Comparison of ENCODE assay signal across 9 cellular contexts in genomic region chr17:46768896-46769295, GRCh38. TPM values are rescaled to one million over a fixed set of nuclear protein-coding genes. Genes with fewer than 3 reads are reported as not detected.
DNase-seq lines count a peak whose midpoint lies in the region; ATAC-seq and TF ChIP-seq lines count a peak whose summit lies in the region.
"Not testable (repeated sequence)": the region's sequence is repeated elsewhere in the genome, so short reads cannot be mapped to it uniquely, and the experiment has no call there.
"Had no signal": no experiment of that assay in that cellular context is flagged by ENCODE, and none has a peak within 500 bp of the region (broad histone marks: within the 10 kb centered on the region; RNA-seq: fewer than 3 reads in every experiment).

No MANE protein-coding gene starts in this region.

- not testable (repeated sequence) for H3K56ac ChIP-seq in H9 (ENCODE audit: insufficient read length, low read depth, low read length)

- H4K91ac ChIP-seq in H9 (ENCODE audit: insufficient read length, low read depth, low read length); neuronal stem cell (ENCODE audit: low read depth, low read length, poor library complexity): not testable (repeated sequence)

- CTCF ChIA-PET in CD4-positive, alpha-beta T cell (lab: Charles Lee): not testable (repeated sequence)

- H3K18ac ChIP-seq in H9 (ENCODE audit: insufficient read length, low read depth, low read length); neuronal stem cell (ENCODE audit: low read length): not testable (repeated sequence)

- not testable (repeated sequence) for H3K4me1 ChIP-seq in H9 (ENCODE audit: insufficient read depth, low read length)
- peaks cover 3 to 27% of the 10 kb centered on the region in 2 donors for H3K4me1 ChIP-seq in neuronal stem cell (ENCODE audit: control insufficient read depth in 2 of 2, insufficient read depth in 1 of 2, low read depth in 1 of 2, low read length in 2 of 2)
- peaks cover 19 to 45% (median 29%) of the 10 kb centered on the region in 4 donors for H3K4me1 ChIP-seq in stomach

- H3K4me1 Mint-ChIP-seq in CD4-positive, alpha-beta T cell (ENCODE audit: low read depth): peaks cover 11% of the 10 kb centered on the region
- peaks cover 34 to 43% of the 10 kb centered on the region in 2 experiments for H3K4me1 Mint-ChIP-seq in H9
- H3K4me1 Mint-ChIP-seq in activated naive CD8-positive, alpha-beta T cell treated with anti-CD3 and anti-CD28 coated beads, Interleukin-2, amount 10 ng/mL, durations not matched to agents 7 days and 5 days: peaks cover 16% of the 10 kb centered on the region
- H3K4me1 Mint-ChIP-seq in natural killer cell: not testable (repeated sequence)

- POLR2A ChIA-PET in CD4-positive, alpha-beta T cell (lab: Charles Lee); activated naive CD8-positive, alpha-beta T cell treated with anti-CD3 and anti-CD28 coated beads, Interleukin-2, amount 10 ng/mL, durations not matched to agents 7 days and 5 days (lab: Charles Lee): not testable (repeated sequence)

- peaks cover 26% of the 10 kb centered on the region for H3K27me3 Mint-ChIP-seq in CD4-positive, alpha-beta T cell
- peaks cover 46% of the 10 kb centered on the region for H3K27me3 Mint-ChIP-seq in H9 (ENCODE audit: low read depth)
- peaks cover 32% of the 10 kb centered on the region for H3K27me3 Mint-ChIP-seq in activated naive CD8-positive, alpha-beta T cell treated with anti-CD3 and anti-CD28 coated beads, Interleukin-2, amount 10 ng/mL, durations not matched to agents 7 days and 5 days
- not testable (repeated sequence) for H3K27me3 Mint-ChIP-seq in natural killer cell (ENCODE audit: low read depth in 2 of 2)

- H4K20me1 ChIP-seq in H9 (ENCODE audit: control insufficient read depth, insufficient read depth, insufficient read length): not testable (repeated sequence)

- TF ChIP-seq EP300 in stomach (IDR thresholded peaks at IDR 0.05): not testable (repeated sequence)

- not testable (repeated sequence) for H3K9me3 ChIP-seq in CD4-positive, alpha-beta T cell (ENCODE audit: control insufficient read depth, low read length); H9 (ENCODE audit: control insufficient read depth, low read depth, low read length); neuronal stem cell (replicated peaks in 1 of 2; ENCODE audit: control insufficient read depth in 2 of 2, insufficient read depth in 1 of 2, low read depth in 1 of 2, low read length in 2 of 2); stomach

- not testable (repeated sequence) for H2BK12ac ChIP-seq in H9 (ENCODE audit: insufficient read length, low read depth, low read length); neuronal stem cell (ENCODE audit: low read length)

- H4K5ac ChIP-seq in H9 (ENCODE audit: insufficient read length, low read depth, low read length): not testable (repeated sequence)

- TF ChIP-seq POLR2A in stomach (IDR thresholded peaks at IDR 0.05): not testable (repeated sequence)

- not testable (repeated sequence) for H2BK5ac ChIP-seq in H9 (ENCODE audit: insufficient read length, low read length); neuronal stem cell (ENCODE audit: low read length)

- peaks cover 0 to 58% of the 10 kb centered on the region in 2 donors for H3K36me3 ChIP-seq in neuronal stem cell (replicated peaks in 1 of 2; ENCODE audit: control insufficient read depth in 2 of 2, insufficient read depth in 2 of 2, low read length in 2 of 2)
- H3K36me3 ChIP-seq in stomach: not testable (repeated sequence)

- peak overlapping the region; percentile 30 for H3K4me3 Mint-ChIP-seq in CD4-positive, alpha-beta T cell
- not testable (repeated sequence) for H3K4me3 Mint-ChIP-seq in H9; activated naive CD8-positive, alpha-beta T cell treated with anti-CD3 and anti-CD28 coated beads, Interleukin-2, amount 10 ng/mL, durations not matched to agents 7 days and 5 days
- H3K4me3 Mint-ChIP-seq in natural killer cell: peak overlapping the region; percentile 21

- not testable (repeated sequence) for H2BK120ac ChIP-seq in H9 (ENCODE audit: low read depth, low read length, poor library complexity, severe bottlenecking); neuronal stem cell (ENCODE audit: low read depth, low read length)

- H3K9ac ChIP-seq in H9 (ENCODE audit: extremely low read depth, insufficient read length, low read length); neuronal stem cell (ENCODE audit: low read depth, low read length, poor library complexity): not testable (repeated sequence)

- not testable (repeated sequence) for H3K4me2 ChIP-seq in H9 (ENCODE audit: insufficient read depth, insufficient read length, low read length); neuronal stem cell (ENCODE audit: insufficient read depth, low read length, poor library complexity, severe bottlenecking)

- H3K27ac Mint-ChIP-seq in CD4-positive, alpha-beta T cell; H9; activated naive CD8-positive, alpha-beta T cell treated with anti-CD3 and anti-CD28 coated beads, Interleukin-2, amount 10 ng/mL, durations not matched to agents 7 days and 5 days; natural killer cell: not testable (repeated sequence)

- not testable (repeated sequence) for DNase-seq in CD4-positive, alpha-beta T cell; natural killer cell; neuronal stem cell (ENCODE audit: low spot score)
- DNase-seq in H9 (peak; percentile 20), islet precursor cell (peak; percentile 30), stomach (peak; percentile 10)
- peak; percentile 16 for DNase-seq in activated naive CD8-positive, alpha-beta T cell treated with anti-CD3 and anti-CD28 coated beads, Interleukin-2, amount 10 ng/mL, durations not matched to agents 7 days and 5 days
- DNase-seq in stimulated activated CD8-positive, alpha-beta memory T cell treated with anti-CD3 and anti-CD28 coated beads, Interleukin-4, amount 100 ng/mL, for 48 hours: peak; percentile 14

- not testable (repeated sequence) for H3K79me2 ChIP-seq in H9 (ENCODE audit: insufficient read depth, low read length)

- not testable (repeated sequence) for H3K36me3 Mint-ChIP-seq in CD4-positive, alpha-beta T cell (ENCODE audit: low read depth); activated naive CD8-positive, alpha-beta T cell treated with anti-CD3 and anti-CD28 coated beads, Interleukin-2, amount 10 ng/mL, durations not matched to agents 7 days and 5 days; natural killer cell
- peaks cover 0 to 50% (median 3%) of the 10 kb centered on the region in 3 experiments; a peak in 4 of 7 replicates for H3K36me3 Mint-ChIP-seq in H9 (ENCODE audit: insufficient read depth in 1 of 3, low read depth in 3 of 3)

- H2BK15ac ChIP-seq in H9 (ENCODE audit: low read depth, low read length); neuronal stem cell (ENCODE audit: low read length): not testable (repeated sequence)

- H3K27me3 ChIP-seq in CD4-positive, alpha-beta T cell (ENCODE audit: control insufficient read depth, insufficient read depth, low read length): peaks cover 38% of the 10 kb centered on the region
- H3K27me3 ChIP-seq in H9 (ENCODE audit: insufficient read depth, low read length) (peaks cover 15% of the 10 kb centered on the region; the same call in 1 of the 2 replicates), neuronal stem cell (ENCODE audit: control insufficient read depth in 3 of 3, insufficient read depth in 3 of 3, low read depth in 1 of 3, low read length in 3 of 3) (peaks cover 0 to 19% (median 0%) of the 10 kb centered on the region in 3 experiments), stomach (peaks cover 0 to 50% (median 6%) of the 10 kb centered on the region in 3 donors)

- H2AK5ac ChIP-seq in H9 (ENCODE audit: insufficient read length, low read length); neuronal stem cell (ENCODE audit: low read depth, low read length): not testable (repeated sequence)

- not testable (repeated sequence) for H3K23me2 ChIP-seq in H9 (ENCODE audit: insufficient read length, low read depth, low read length, poor library complexity, severe bottlenecking)

- H3K23ac ChIP-seq in H9 (ENCODE audit: insufficient read length, low read depth, low read length): not testable (repeated sequence)
- H3K23ac ChIP-seq in neuronal stem cell (ENCODE audit: low read depth, low read length, poor library complexity): peak overlapping the region; percentile 35

- not testable (repeated sequence) for ATAC-seq in CD4-positive, alpha-beta T cell (ENCODE audit: poor library complexity); activated naive CD8-positive, alpha-beta T cell treated with anti-CD3 and anti-CD28 coated beads, Interleukin-2, amount 10 ng/mL, durations not matched to agents 7 days and 5 days (ENCODE audit: low read depth); natural killer cell

- H4K8ac ChIP-seq in H9 (replicated peaks; ENCODE audit: insufficient read length, low read depth, low read length); neuronal stem cell (ENCODE audit: low read depth, low read length): not testable (repeated sequence)

- not testable (repeated sequence) for H3K79me1 ChIP-seq in H9 (ENCODE audit: insufficient read depth, low read depth, low read length, poor library complexity, severe bottlenecking); neuronal stem cell (ENCODE audit: low read depth, low read length)

- H2AFZ ChIP-seq in H9 (ENCODE audit: low read length); neuronal stem cell (ENCODE audit: low read length): not testable (repeated sequence)

- not testable (repeated sequence) for H3K14ac ChIP-seq in H9 (ENCODE audit: insufficient read depth, low read length); neuronal stem cell (ENCODE audit: low read length)

- H3K4me3 ChIP-seq in neuronal stem cell (ENCODE audit: low read length in 2 of 2); stomach: not testable (repeated sequence)

- WGBS in H9 (ENCODE audit: extremely low coverage, insufficient read length, low lambda C conversion rate): no CpG with 5 or more reads among the region's 14 CpGs
- no CpG with 5 or more reads among the region's 14 CpGs for WGBS in neuronal stem cell (ENCODE audit: extremely low coverage in 2 of 2, insufficient read length in 2 of 2, insufficient replicate concordance in 1 of 2), 2 donors
- WGBS in stomach, 5 donors: 94 to 97% (median 96%) methylated on average over 14 of the region's 14 CpGs

- not testable (repeated sequence) for TF ChIP-seq CTCF in CD4-positive, alpha-beta T cell (IDR thresholded peaks at IDR 0.05); H9 (conservative IDR thresholded peaks at IDR 0.05); natural killer cell (IDR thresholded peaks at IDR 0.05); stomach (IDR thresholded peaks at IDR 0.05)

- intact Hi-C loops in CD4-positive, alpha-beta T cell (cut with DNase I, micrococcal nuclease); natural killer cell (cut with micrococcal nuclease); stomach (cut with DNase I; ENCODE audit: low total_unique reads): not testable (repeated sequence)

- H3T11ph ChIP-seq in H9 (ENCODE audit: low read length): not testable (repeated sequence)

- not testable (repeated sequence) for H3K4ac ChIP-seq in H9 (ENCODE audit: low read depth, low read length); neuronal stem cell (ENCODE audit: low read length)

- H2BK20ac ChIP-seq in H9 (ENCODE audit: low read depth, low read length, poor library complexity, severe bottlenecking): not testable (repeated sequence)

- not testable (repeated sequence) for H3K9me3 Mint-ChIP-seq in CD4-positive, alpha-beta T cell; H9; activated naive CD8-positive, alpha-beta T cell treated with anti-CD3 and anti-CD28 coated beads, Interleukin-2, amount 10 ng/mL, durations not matched to agents 7 days and 5 days; natural killer cell

- not testable (repeated sequence) for H3K27ac ChIP-seq in CD4-positive, alpha-beta T cell (ENCODE audit: low read depth, low read length); H9 (ENCODE audit: insufficient read length, low read depth, low read length); neuronal stem cell (replicated peaks; ENCODE audit: low read length); stomach

RNA-seq across cellular contexts. Expression of gene WNT3, which starts 49.6 kb away (rescaled TPM):
- total RNA-seq in CD4-positive, alpha-beta T cell: not detected
- total RNA-seq in H9 (2021) (22.4 and 22.7 TPM in 2 replicates), natural killer cell (1 to 10 TPM in 1 of 3 donors, under 1 TPM in 2; 0.07 to 1.4 (median 0.30) TPM), stomach (under 1 TPM in 3 of 5 donors, not detected in 2; 0.14 to 0.55 (median 0.29) TPM)
- not detected for total RNA-seq in activated naive CD8-positive, alpha-beta T cell treated with anti-CD3 and anti-CD28 coated beads, Interleukin-2, amount 10 ng/mL, durations not matched to agents 7 days and 5 days
- 6.1 TPM for polyA plus RNA-seq in neuronal stem cell (2013, experiment 1 of 2)
- polyA plus RNA-seq in neuronal stem cell (2013, experiment 2 of 2): 6.0 TPM
- under 1 TPM; 0.31 to 0.73 (median 0.37) TPM for polyA plus RNA-seq in stomach
- total RNA-seq: CD8-positive, alpha-beta T cell had no signal
